Comparison of ENCODE assay signal across 9 cellular contexts in the genomic region with DNA sequence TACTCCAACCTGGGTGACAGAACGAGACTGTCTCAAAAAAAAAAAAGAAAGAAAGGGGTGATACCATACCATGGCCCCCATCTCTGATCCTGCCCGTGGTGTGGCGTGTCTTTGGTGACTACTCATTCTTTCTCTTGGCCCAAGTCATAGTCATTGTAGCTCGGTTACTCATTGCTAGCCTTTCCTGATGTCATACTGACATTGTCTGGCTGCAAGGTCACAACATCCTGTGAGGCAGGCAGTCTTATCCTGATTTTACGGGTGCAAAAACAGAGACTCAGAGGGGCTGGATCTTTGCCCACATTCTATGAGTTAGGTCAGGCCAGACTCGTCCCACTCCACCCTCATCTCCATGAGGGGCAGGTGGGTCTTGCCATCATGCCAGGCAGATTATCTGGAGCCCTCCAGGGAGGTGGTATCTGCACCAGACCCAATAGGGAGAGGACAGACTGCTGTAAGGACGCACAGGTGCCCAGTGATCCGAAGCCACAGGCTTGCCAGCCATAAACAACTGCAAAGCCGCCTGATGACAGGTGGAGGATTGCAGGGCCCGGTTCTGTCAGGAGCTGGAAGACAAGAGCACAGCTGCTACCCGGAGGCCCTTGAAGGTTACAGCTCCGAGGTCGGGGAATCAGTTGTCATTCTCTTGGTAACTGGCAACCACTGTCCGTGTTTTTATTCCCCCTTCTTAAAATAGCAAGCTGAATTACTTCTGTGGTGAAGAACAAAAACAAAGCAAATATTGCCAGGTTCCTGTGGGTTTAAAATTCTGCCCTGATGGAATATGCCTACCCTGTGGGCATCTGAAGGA. TPM values are rescaled to one million over a fixed set of nuclear protein-coding genes. Genes with fewer than 3 reads are reported as not detected.
DNase-seq lines count a peak whose midpoint lies in the region; ATAC-seq and TF ChIP-seq lines count a peak whose summit lies in the region.
"Had no signal": no experiment of that assay in that cellular context is flagged by ENCODE, and none has a peak within 500 bp of the region (broad histone marks: within the 10 kb centered on the region; RNA-seq: fewer than 3 reads in every experiment).

No MANE protein-coding gene starts in this region.

- no peak for ATAC-seq in GM21515 (IDR thresholded peaks at IDR 0.05; ENCODE audit: unreplicated experiment)
- ATAC-seq in HG03439 (IDR thresholded peaks at IDR 0.05; ENCODE audit: unreplicated experiment) = no peak
- ATAC-seq: foreskin keratinocyte had no signal

- TF ChIP-seq POLR2A in uterus (IDR thresholded peaks at IDR 0.05) = no peak

- peak overlapping the region; percentile 23 to 25 for H3K27ac ChIP-seq in uterus
- H3K27ac ChIP-seq: foreskin keratinocyte had no signal

- H3K4me3 ChIP-seq in uterus = no peak overlapping the region
- H3K4me3 ChIP-seq in HAP-1 = no peak overlapping the region

- H3K36me3 ChIP-seq in uterus (no peaks in the 10 kb centered on the region), HAP-1 (replicated peaks) (no peaks in the 10 kb centered on the region)

- H3K27me3 ChIP-seq in uterus = no peaks in the 10 kb centered on the region
- H3K27me3 ChIP-seq in HAP-1 (ENCODE audit: low read depth) = no peaks in the 10 kb centered on the region

- H3K9me3 ChIP-seq in uterus = no peaks in the 10 kb centered on the region
- no peaks in the 10 kb centered on the region for H3K9me3 ChIP-seq in HAP-1

- DNase-seq in DMS153 (lab: John Stamatoyannopoulos, UW) = peak; percentile 43
- peak; percentile 30 for DNase-seq in NCI-H1694 treated with DMSO at 0.1 percent for 48 hours (lab: John Stamatoyannopoulos, UW)
- DNase-seq in amniotic epithelial cell (ENCODE audit: low read depth) = peak; percentile 69
- DNase-seq in kidney glomerular epithelial cell (lab: John Stamatoyannopoulos, UW) = peak; percentile 91
- peak; percentile 8 to 48 for DNase-seq in uterus
- DNase-seq in HAP-1 (ENCODE audit: low spot score in 2 of 2) = no peak

- in situ Hi-C loops in HAP-1 (cut with MboI; ENCODE audit: low sequenced_read_pairs) = no loop called here

- TF ChIP-seq CTCF in uterus (IDR thresholded peaks at IDR 0.05) = no peak

- intact Hi-C loops in uterus (cut with DNase I; ENCODE audit: low total_unique reads) = no loop called here

- H3K4me1 ChIP-seq in uterus = peaks cover 0 to 22% of the 10 kb centered on the region in 2 donors
- no peaks in the 10 kb centered on the region for H3K4me1 ChIP-seq in HAP-1
- H3K4me1 ChIP-seq: foreskin keratinocyte had no signal

RNA-seq across cellular contexts. Expression of gene TOM1, which starts 13.8 kb away (rescaled TPM):
- 10 to 100 TPM; 21.3 to 66.7 (median 52.5) TPM for total RNA-seq in uterus

RNA-seq across cellular contexts. Expression of gene HMGXB4, which starts 56.2 kb away (rescaled TPM):
- 10 to 100 TPM; 15.1 to 29.6 (median 20.8) TPM for total RNA-seq in uterus

Comparison
In these comparisons a context has a peak if more than half of its experiments do, and no peak if none do; other contexts are left out.
1. DNase-seq: peak in DMS153 (single experiment), NCI-H1694 treated with DMSO at 0.1 percent for 48 hours (single experiment), amniotic epithelial cell (single experiment), kidney glomerular epithelial cell (single experiment) and uterus (2 of 2); none in HAP-1 (0 of 2).